ENCODE assay signal across 1 cellular context in the genomic region with DNA sequence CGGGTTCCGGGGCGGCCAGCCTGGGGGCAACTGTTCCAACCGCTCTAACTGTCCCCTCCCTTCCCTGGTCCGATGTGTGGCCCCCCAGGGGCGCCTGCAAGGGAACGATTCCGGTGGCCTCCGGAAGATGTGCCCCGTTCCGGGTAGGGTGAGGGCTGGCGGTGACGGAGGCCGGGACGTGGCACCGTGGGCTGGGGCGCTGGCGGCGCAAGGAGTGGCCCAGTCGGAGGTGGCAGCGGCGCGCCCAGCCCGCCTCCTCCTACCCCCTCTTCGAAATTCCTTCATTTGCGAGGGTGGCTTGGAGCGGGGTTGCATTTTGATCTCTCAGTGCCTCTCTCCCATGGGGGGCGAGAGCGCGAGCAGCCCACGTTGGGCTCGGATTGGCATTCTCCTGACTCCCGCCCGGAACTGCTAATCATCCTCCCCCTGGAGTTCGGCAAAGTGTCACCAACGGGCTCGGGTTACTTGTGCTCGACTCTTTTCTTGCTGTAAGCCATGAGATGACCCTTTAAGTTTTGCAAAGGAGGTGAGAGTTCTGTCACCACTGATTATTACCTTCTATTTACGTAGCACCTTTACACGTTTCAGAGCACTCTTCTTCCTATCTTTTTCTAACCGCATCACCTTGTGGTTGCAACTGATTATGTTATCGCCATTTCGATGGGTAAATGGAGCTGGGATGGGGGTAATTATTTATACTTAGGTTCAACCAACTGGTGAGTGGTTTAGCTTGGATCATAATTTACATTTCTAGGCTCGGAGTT.
TF ChIP-seq lines count a peak whose summit lies in the region.

No MANE protein-coding gene starts in this region.

TF ChIP-seq in Ishikawa, 13 proteins besides CTCF, POLR2A, EP300 and RAD21 (continued from another document):
- TF ChIP-seq ZBTB7A (IDR thresholded peaks at IDR 0.05; ENCODE audit: low read depth): no peak
TF ChIP-seq in Ishikawa: peak in this region for 4.
